In genomic region chr6:124741341-124741740, GRCh38 we compare ENCODE assay signal across 1 cellular context.
TF ChIP-seq lines count a peak whose summit lies in the region.

No MANE protein-coding gene starts in this region.

TF ChIP-seq in SK-N-SH treated with all-trans-retinoic acid at 6 μM for 48 hours, 23 proteins besides CTCF, POLR2A, EP300 and RAD21 (continued from another document):
- no peak for TF ChIP-seq POU6F1 (CRISPR knock-in tag; IDR thresholded peaks at IDR 0.05; ENCODE audit: borderline replicate concordance, low read depth)
- TF ChIP-seq OSR1 (CRISPR knock-in tag; IDR thresholded peaks at IDR 0.05): no peak
- TF ChIP-seq ARNTL (CRISPR knock-in tag; IDR thresholded peaks at IDR 0.05; ENCODE audit: borderline replicate concordance, low read depth): no peak
- no peak for TF ChIP-seq ZNF8 (CRISPR knock-in tag; IDR thresholded peaks at IDR 0.05)
